8 cellular contexts compared by ENCODE assay signal in genomic region chr16:4410335-4411075, GRCh38. TPM values are rescaled to one million over a fixed set of nuclear protein-coding genes. Genes with fewer than 3 reads are reported as not detected.
DNase-seq lines count a peak whose midpoint lies in the region; ATAC-seq, FAIRE-seq and TF ChIP-seq lines count a peak whose summit lies in the region.

No MANE protein-coding gene starts in this region.

- H4K20me1 ChIP-seq in PC-9 (ENCODE audit: insufficient read depth): peaks cover 9% of the 10 kb centered on the region; the same call in 1 of the 2 replicates

- H3K4me2 ChIP-seq in PC-9: no peak overlapping the region

- H3K9me3 ChIP-seq in PC-9 (ENCODE audit: insufficient read depth, low read depth): no peaks in the 10 kb centered on the region

- no peaks in the 10 kb centered on the region for H3K27me3 ChIP-seq in PC-9 (ENCODE audit: insufficient read depth, low read depth)

- H3F3A ChIP-seq in PC-9 (ENCODE audit: insufficient read depth, low read depth): peaks cover 12% of the 10 kb centered on the region; the same call in 1 of the 2 replicates

- H3K27ac Mint-ChIP-seq in chondrocyte (ENCODE audit: unreplicated experiment) (peak overlapping the region; percentile 59), nephron (peak overlapping the region; percentile 83 to 96 (median 88))

- H3K27me3 Mint-ChIP-seq in chondrocyte (ENCODE audit: low read depth) (no peaks in the 10 kb centered on the region), nephron (ENCODE audit: low read depth) (no peaks in the 10 kb centered on the region)

- peaks cover 4% of the 10 kb centered on the region for H3K36me3 Mint-ChIP-seq in chondrocyte (ENCODE audit: low read depth)
- H3K36me3 Mint-ChIP-seq in nephron (ENCODE audit: low read depth): no peaks in the 10 kb centered on the region

- POLR2A ChIA-PET in PC-9 (lab: Charles Lee; ENCODE audit: unreplicated experiment): no interaction called here

- H3K4me3 Mint-ChIP-seq in chondrocyte (ENCODE audit: unreplicated experiment): no peak overlapping the region
- H3K4me3 Mint-ChIP-seq in nephron: peak overlapping the region; percentile 12 to 76 (median 74)

- H3K79me2 ChIP-seq in PC-9 (ENCODE audit: low read depth): peaks cover 21% of the 10 kb centered on the region

- peaks cover 21% of the 10 kb centered on the region for H3K4me1 Mint-ChIP-seq in chondrocyte (ENCODE audit: low read depth)
- H3K4me1 Mint-ChIP-seq in nephron: peaks cover 50% of the 10 kb centered on the region

- BruUV-seq in PC-9 (replicated peaks; lab: Mats Ljungman, UMichigan): no TSS peak

- H3K9me3 Mint-ChIP-seq in chondrocyte (ENCODE audit: low read depth): no peaks in the 10 kb centered on the region
- H3K9me3 Mint-ChIP-seq in nephron: no peaks in the 10 kb centered on the region

- no peak for TF ChIP-seq CTCF in chondrocyte (IDR thresholded peaks at IDR 0.05)
- no peak for TF ChIP-seq CTCF in nephron (IDR thresholded peaks at IDR 0.05; ENCODE audit: unreplicated experiment in 3 of 3)
- TF ChIP-seq CTCF in PC-9 (conservative IDR thresholded peaks at IDR 0.05): no peak

- no peak for FAIRE-seq in GM12892 (lab: Jason Lieb, UNC)

- no peak overlapping the region for H3K27ac ChIP-seq in PC-9

- CTCF ChIA-PET in PC-9 (lab: Charles Lee): no interaction called here

- intact Hi-C loops in PC-9 (cut with micrococcal nuclease; ENCODE audit: unreplicated experiment): loop anchor here (10.0 kb wide), 1 partner anchor 204 kb away; the partner anchor contains the start of gene UBALD1

- no peaks in the 10 kb centered on the region for H3K36me3 ChIP-seq in PC-9 (ENCODE audit: low read depth)

- H3K4me3 ChIP-seq in PC-9: no peak overlapping the region

- peak; percentile 69 for DNase-seq in COLO829 (ENCODE audit: low spot score)
- DNase-seq in NCI-H345 (lab: John Stamatoyannopoulos, UW): peak; percentile 73
- no peak for DNase-seq in chondrocyte (ENCODE audit: low spot score)
- DNase-seq in GM12892 (ENCODE audit: insufficient read length): no peak
- DNase-seq in PC-9: no peak

- H2AFZ ChIP-seq in PC-9: no peak overlapping the region

- no peaks in the 10 kb centered on the region for H3K9me2 ChIP-seq in PC-9 (ENCODE audit: insufficient read depth)

- peaks cover 6% of the 10 kb centered on the region for H3K4me1 ChIP-seq in PC-9 (replicated peaks; ENCODE audit: insufficient read depth)

- ATAC-seq in HG02642 (IDR thresholded peaks at IDR 0.05; ENCODE audit: poor library complexity, unreplicated experiment): no peak
- ATAC-seq in GM19467 (IDR thresholded peaks at IDR 0.05; ENCODE audit: unreplicated experiment): no peak

- TF ChIP-seq POLR2A in GM12892 (IDR thresholded peaks at IDR 0.05; ENCODE audit: low read depth, low read length): no peak

RNA-seq across cellular contexts. Expression of gene CORO7, which starts 5.9 kb away (rescaled TPM):
- total RNA-seq in chondrocyte: 18.8 to 26.0 TPM (median 24.6 TPM) in 3 replicates
- 26.5 TPM for polyA plus RNA-seq in GM12892 (2012; ENCODE audit: missing spikeins)
- 42.1 and 55.4 TPM in 2 replicates for total RNA-seq in PC-9 (2021)

RNA-seq across cellular contexts. Expression of gene DNAJA3, which starts 15.2 kb away (rescaled TPM):
- total RNA-seq in chondrocyte (27.5 to 28.0 TPM (median 27.8 TPM) in 3 replicates), PC-9 (2021) (58.9 and 66.5 TPM in 2 replicates)
- 52.0 TPM for polyA plus RNA-seq in GM12892 (2012; ENCODE audit: missing spikeins)

RNA-seq across cellular contexts. Expression of gene VASN, which starts 38.9 kb away (rescaled TPM):
- total RNA-seq in chondrocyte (79.7 to 82.0 TPM (median 81.8 TPM) in 3 replicates), PC-9 (2021) (45.3 and 49.8 TPM in 2 replicates)
- polyA plus RNA-seq in GM12892 (2012; ENCODE audit: missing spikeins): not detected

RNA-seq across cellular contexts. Expression of gene PAM16, which starts 59.4 kb away (rescaled TPM):
- total RNA-seq in chondrocyte: 21.6 to 24.4 TPM (median 22.4 TPM) in 3 replicates
- 27.7 TPM for polyA plus RNA-seq in GM12892 (2012; ENCODE audit: missing spikeins)
- total RNA-seq in PC-9 (2021): 95.9 and 110 TPM in 2 replicates

Comparison
In these comparisons a context has a peak if more than half of its experiments do, and no peak if none do; other contexts are left out.
1. DNase-seq: peak in COLO829 (single experiment) and NCI-H345 (single experiment); none in chondrocyte (single experiment), GM12892 (single experiment) and PC-9 (0 of 2).